Comparison of ENCODE assay signal across 8 cellular contexts in genomic region chr14:83462759-83463158, GRCh38.
"Had no signal": no experiment of that assay in that cellular context is flagged by ENCODE, and none has a peak within 500 bp of the region (broad histone marks: within the 10 kb centered on the region; RNA-seq: fewer than 3 reads in every experiment).

No MANE protein-coding gene starts in this region.

- H2AFZ ChIP-seq: GM23248 had no signal

- H3K9me3 ChIP-seq: HAP-1 had no signal

- H3K4me3 Mint-ChIP-seq: HFFc6, IgD-negative memory B cell had no signal

- H3K27me3 Mint-ChIP-seq: IgD-negative memory B cell had no signal

- H3K4me1 ChIP-seq: HAP-1 had no signal

- H3K36me3 ChIP-seq: HAP-1 had no signal

- DNase-seq: GOT3 had no signal

- H3K4me1 Mint-ChIP-seq: IgD-negative memory B cell had no signal

- ATAC-seq: HCT116, HepG2 had no signal

- H3K9ac ChIP-seq: GM23248 had no signal

- H3K4me3 ChIP-seq: GM23248, HAP-1 had no signal

- H3K36me3 Mint-ChIP-seq: IgD-negative memory B cell had no signal

- H3K27ac ChIP-seq: GM23248, HL-60 had no signal

- H3K27ac Mint-ChIP-seq: HFFc6, IgD-negative memory B cell had no signal
